In genomic region chr13:24133396-24133795, GRCh38 we compare ENCODE assay signal across 25 cellular contexts. TPM values are rescaled to one million over a fixed set of nuclear protein-coding genes. Genes with fewer than 3 reads are reported as not detected.
DNase-seq lines count a peak whose midpoint lies in the region; ATAC-seq, FAIRE-seq and TF ChIP-seq lines count a peak whose summit lies in the region.
"Had no signal": no experiment of that assay in that cellular context is flagged by ENCODE, and none has a peak within 500 bp of the region (broad histone marks: within the 10 kb centered on the region; RNA-seq: fewer than 3 reads in every experiment).

No MANE protein-coding gene starts in this region.

- H3K36me3 ChIP-seq in HepG2 (replicated peaks in 1 of 2; ENCODE audit: control insufficient read depth in 1 of 2, insufficient read depth in 2 of 2, low read length in 2 of 2) (no peaks in the 10 kb centered on the region), right lobe of liver (no peaks in the 10 kb centered on the region)
- H3K36me3 ChIP-seq: BLaER1 treated with 17β-estradiol and CSF1 and Interleukin-3, amounts not matched to agents 10 nM and 100 nM; HAP-1 had no signal

- no peak overlapping the region for H3K4me2 ChIP-seq in HepG2 (ENCODE audit: low read depth, low read length)
- H3K4me2 ChIP-seq: A549 had no signal

- H2AFZ ChIP-seq in HepG2 (ENCODE audit: low read length): no peak overlapping the region
- H2AFZ ChIP-seq: GM23248 had no signal

- FAIRE-seq in HepG2 (lab: Jason Lieb, UNC) (no peak), GM19239 (lab: Jason Lieb, UNC) (no peak)
- FAIRE-seq: A549, GM12892 had no signal

- DNase-seq in HepG2 (ENCODE audit: low spot score) (no peak), right lobe of liver (no peak), NCI-H146 (lab: John Stamatoyannopoulos, UW) (peak; percentile 78), NCI-H69 (lab: John Stamatoyannopoulos, UW) (peak; percentile 67), hepatic stellate cell (ENCODE audit: low spot score) (no peak), GM19239 (ENCODE audit: insufficient read length, low spot score) (no peak)
- DNase-seq: AML-193; Caco-2; CD4-positive, alpha-beta T cell; DMS79 treated with DMSO at 0.1 percent for 48 hours; GF-D8; GM23248; NCI-H1048; NCI-H1436; NCI-H1930; NCI-H2107; NCI-H524; RPMI8226; SHP77; T-cell had no signal

- BruUV-seq in HepG2 (replicated peaks; lab: Mats Ljungman, UMichigan): no TSS peak

- in situ Hi-C loops in HepG2 (cut with HindIII; ENCODE audit: extremely low pct_ligation_motif_present, low pct_unique_long_range_greater_than_20kb): no loop called here

- no peak for TF ChIP-seq RAD21 in HepG2 (CRISPR knock-in tag; IDR thresholded peaks at IDR 0.05)

- H4K20me1 ChIP-seq in HepG2 (ENCODE audit: insufficient read depth, low read length): no peaks in the 10 kb centered on the region
- H4K20me1 ChIP-seq: BLaER1 treated with 17β-estradiol and CSF1 and Interleukin-3, amounts not matched to agents 10 nM and 100 nM had no signal

- TF ChIP-seq POLR2A in HepG2 (IDR thresholded peaks at IDR 0.05; ENCODE audit: insufficient read depth in 1 of 2, low read depth in 2 of 2, low read length in 2 of 2) (no peak), right lobe of liver (IDR thresholded peaks at IDR 0.05) (no peak)

- TF ChIP-seq CTCF in HepG2 (CRISPR knock-in tag; IDR thresholded peaks at IDR 0.05): no peak
- TF ChIP-seq CTCF in right lobe of liver (IDR thresholded peaks at IDR 0.05): no peak

- POLR2A ChIA-PET in HepG2 (lab: Yijun Ruan, JAX): no interaction called here

- no peak for ATAC-seq in HepG2
- ATAC-seq in right lobe of liver: no peak
- no peak for ATAC-seq in HG03439 (IDR thresholded peaks at IDR 0.05; ENCODE audit: unreplicated experiment)
- ATAC-seq: A549, T-cell had no signal

- no peaks in the 10 kb centered on the region for H3K79me2 ChIP-seq in HepG2 (ENCODE audit: insufficient read depth, low read length)

- H3K27ac ChIP-seq in HepG2 (ENCODE audit: extremely low read length, insufficient read depth, low read length) (no peak overlapping the region), right lobe of liver (no peak overlapping the region)
- H3K27ac ChIP-seq: A549; BLaER1 treated with 17β-estradiol and CSF1 and Interleukin-3, amounts not matched to agents 10 nM and 100 nM; GM23248 had no signal

- WGBS in HepG2 (ENCODE audit: low lambda C conversion rate): 26% methylated on average over 5 of the region's 5 CpGs
- 81% methylated on average over 5 of the region's 5 CpGs for WGBS in right lobe of liver (ENCODE audit: insufficient coverage, low coverage, low lambda C conversion rate, missing lambda C conversion rate)

- peaks cover 21% of the 10 kb centered on the region for H3K4me1 ChIP-seq in HepG2 (ENCODE audit: insufficient read depth, low read length)
- no peaks in the 10 kb centered on the region for H3K4me1 ChIP-seq in right lobe of liver
- H3K4me1 ChIP-seq: A549, Caco-2, HAP-1 had no signal

- CTCF ChIA-PET in HepG2 (lab: Yijun Ruan, JAX; ENCODE audit: low intra/inter-chr PET ratio, low total read pairs): no interaction called here

- H3K27me3 ChIP-seq in HepG2 (ENCODE audit: control insufficient read depth in 1 of 2, insufficient read depth in 2 of 2, low read length in 2 of 2): peaks cover 0 to 18% of the 10 kb centered on the region in 2 experiments; a peak in 3 of 5 replicates
- H3K27me3 ChIP-seq in right lobe of liver: no peaks in the 10 kb centered on the region
- H3K27me3 ChIP-seq: BLaER1 treated with 17β-estradiol and CSF1 and Interleukin-3, amounts not matched to agents 10 nM and 100 nM had no signal

- peaks cover 10% of the 10 kb centered on the region for H3K9me3 ChIP-seq in HepG2 (ENCODE audit: low read length)
- H3K9me3 ChIP-seq in right lobe of liver: no peaks in the 10 kb centered on the region

- TF ChIP-seq EP300 in HepG2 (IDR thresholded peaks at IDR 0.05; ENCODE audit: low read depth in 2 of 2, low read length in 2 of 2): no peak
- TF ChIP-seq EP300 in HepG2 (CRISPR knock-in tag; IDR thresholded peaks at IDR 0.05; ENCODE audit: borderline replicate concordance): no peak

- no peak overlapping the region for H3K9ac ChIP-seq in HepG2 (ENCODE audit: insufficient read depth, low read depth, low read length)
- H3K9ac ChIP-seq: BLaER1 treated with 17β-estradiol and CSF1 and Interleukin-3, amounts not matched to agents 10 nM and 100 nM; GM23248 had no signal

- H3K4me3 ChIP-seq in HepG2 (replicated peaks in 1 of 3; ENCODE audit: insufficient read depth in 1 of 3, low read depth in 2 of 3, low read length in 3 of 3): no peak overlapping the region
- no peak overlapping the region for H3K4me3 ChIP-seq in right lobe of liver
- H3K4me3 ChIP-seq: A549; BLaER1 treated with 17β-estradiol and CSF1 and Interleukin-3, amounts not matched to agents 10 nM and 100 nM; GM23248; HAP-1 had no signal

- intact Hi-C loops in HepG2 (cut with micrococcal nuclease; ENCODE audit: unreplicated experiment): no loop called here
- intact Hi-C loops in right lobe of liver (cut with DNase I): no loop called here

TF ChIP-seq in HepG2, 621 proteins besides CTCF, POLR2A, EP300 and RAD21:
- TF ChIP-seq MLXIP (CRISPR knock-in tag; IDR thresholded peaks at IDR 0.05; ENCODE audit: borderline replicate concordance) (no peak), PHF8 (CRISPR knock-in tag; IDR thresholded peaks at IDR 0.05) (no peak), NFE2L2 (IDR thresholded peaks at IDR 0.05; ENCODE audit: low read length) (peak; percentile 54; the same call in 1 of the 2 replicates)

RNA-seq across cellular contexts. Expression of gene SPATA13, which starts 27.1 kb away (rescaled TPM):
- total RNA-seq in HepG2 (2016; rRNA removed; fragmentation: Illumina TruSeq; extraction: Trizol) (11.3 and 13.7 TPM in 2 replicates), right lobe of liver (10 to 100 TPM; 21.5 to 39.9 (median 30.5) TPM)
- 11.8 and 12.8 TPM in 2 replicates for total RNA-seq in HepG2 (2016; cell fraction: cytosol; rRNA removed; fragmentation: Illumina TruSeq; extraction: Trizol; ENCODE audit: low read depth)
- total RNA-seq in HepG2 (2016; cell fraction: insoluble cytoplasmic fraction; rRNA removed; fragmentation: Illumina TruSeq; extraction: Trizol): 10.7 and 11.9 TPM in 2 replicates
- total RNA-seq in HepG2 (2016; cell fraction: membrane; rRNA removed; fragmentation: Illumina TruSeq; extraction: Trizol): 14.0 and 14.4 TPM in 2 replicates
- total RNA-seq in HepG2 (2016; cell fraction: nucleus; rRNA removed; fragmentation: Illumina TruSeq; extraction: Trizol): 14.8 and 20.6 TPM in 2 replicates
- 11.9 and 14.2 TPM in 2 replicates for polyA plus RNA-seq in HepG2 (2011; rRNA removed)
- 7.6 and 7.8 TPM in 2 replicates for polyA plus RNA-seq in HepG2 (2011; cell fraction: cytosol; rRNA removed)
- polyA plus RNA-seq in HepG2 (2011; cell fraction: nucleus; rRNA removed): 16.9 and 19.6 TPM in 2 replicates
- polyA plus RNA-seq in HepG2 (2012): 9.0 and 12.6 TPM in 2 replicates
- polyA plus RNA-seq in HepG2 (2016; cell fraction: cytosol; fragmentation: Illumina TruSeq; extraction: Trizol; ENCODE audit: low read depth): 0.14 and 0.44 TPM in 2 replicates
- polyA plus RNA-seq in HepG2 (2016; cell fraction: insoluble cytoplasmic fraction; fragmentation: Illumina TruSeq; extraction: Trizol; ENCODE audit: low read depth): 8.3 and 9.4 TPM in 2 replicates
- 1.0 and 1.1 TPM in 2 replicates for polyA plus RNA-seq in HepG2 (2016; cell fraction: membrane; fragmentation: Illumina TruSeq; extraction: Trizol; ENCODE audit: low read depth)
- 19.2 and 24.3 TPM in 2 replicates for polyA plus RNA-seq in HepG2 (2016; cell fraction: nucleus; fragmentation: Illumina TruSeq; extraction: Trizol; ENCODE audit: insufficient read depth, low read depth)
- 7.6 and 24.7 TPM in 2 replicates for polyA minus RNA-seq in HepG2 (2011; rRNA and poly(A)+ RNA removed; ENCODE audit: low replicate concordance)
- polyA minus RNA-seq in HepG2 (2011; cell fraction: cytosol; rRNA and poly(A)+ RNA removed): 12.2 and 13.8 TPM in 2 replicates
- 33.6 and 33.8 TPM in 2 replicates for polyA minus RNA-seq in HepG2 (2011; cell fraction: nucleus; rRNA and poly(A)+ RNA removed)

Comparison
In these comparisons a context has a peak if more than half of its experiments do, and no peak if none do; other contexts are left out.
1. DNase-seq: peak in NCI-H146 (single experiment) and NCI-H69 (single experiment); none in HepG2 (single experiment), right lobe of liver (0 of 3), hepatic stellate cell (single experiment) and GM19239 (single experiment).